ENCODE assay signal across 1 cellular context in the genomic region with DNA sequence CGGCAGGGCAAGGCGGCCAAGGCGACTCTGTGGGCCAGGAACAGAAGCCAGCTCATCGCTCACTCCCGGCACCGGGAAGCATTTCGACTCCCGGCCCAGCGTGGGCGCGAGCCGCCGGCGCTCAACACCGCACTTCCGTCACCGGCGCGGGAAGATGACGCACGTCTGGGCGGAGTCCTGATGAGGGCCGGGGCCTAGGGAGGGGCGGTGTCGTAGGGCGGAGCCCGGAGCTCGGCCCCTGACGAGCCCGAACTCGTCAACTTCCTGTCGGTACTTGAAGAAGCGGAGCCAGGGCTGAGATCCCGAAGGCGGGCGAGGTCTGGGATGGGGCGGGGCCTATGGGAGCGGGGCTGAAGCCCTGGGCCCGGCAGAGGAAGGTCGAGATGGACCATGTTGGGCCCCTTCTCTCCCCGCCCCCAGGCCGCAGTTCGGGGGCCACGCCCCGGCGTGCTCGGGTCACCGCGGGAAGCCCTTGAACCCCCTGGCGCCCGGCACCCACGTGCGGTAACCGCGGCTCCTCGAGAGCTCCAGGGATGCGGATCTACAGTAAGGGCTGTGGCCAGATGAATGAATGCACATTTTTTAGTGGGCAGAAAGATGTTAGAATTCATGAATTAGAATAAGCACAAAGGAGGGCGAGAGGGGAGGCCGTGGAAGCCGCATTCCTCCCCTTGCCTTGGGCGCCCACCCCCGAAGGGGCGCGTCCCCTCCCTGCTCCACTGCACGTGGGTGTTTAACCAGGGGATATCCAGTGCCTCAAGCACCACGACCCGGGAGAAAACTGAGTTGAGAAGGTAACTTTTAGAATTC.
A peak's percentile ranks its signal among the peaks of the same experiment; 100 is the strongest.
TF ChIP-seq lines count a peak whose summit lies in the region.

A gene with protein sequence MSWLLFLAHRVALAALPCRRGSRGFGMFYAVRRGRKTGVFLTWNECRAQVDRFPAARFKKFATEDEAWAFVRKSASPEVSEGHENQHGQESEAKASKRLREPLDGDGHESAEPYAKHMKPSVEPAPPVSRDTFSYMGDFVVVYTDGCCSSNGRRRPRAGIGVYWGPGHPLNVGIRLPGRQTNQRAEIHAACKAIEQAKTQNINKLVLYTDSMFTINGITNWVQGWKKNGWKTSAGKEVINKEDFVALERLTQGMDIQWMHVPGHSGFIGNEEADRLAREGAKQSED (minus strand): TSS at position 129 of the 810 bp plus-strand sequence. CDS start 73 bp downstream, at position 56.

TF ChIP-seq in HepG2, 621 proteins besides CTCF, POLR2A, EP300 and RAD21 (continued from another document and continues in another):
- no peak for TF ChIP-seq CENPX (CRISPR knock-in tag; IDR thresholded peaks at IDR 0.05)
- TF ChIP-seq, protein P1, sequence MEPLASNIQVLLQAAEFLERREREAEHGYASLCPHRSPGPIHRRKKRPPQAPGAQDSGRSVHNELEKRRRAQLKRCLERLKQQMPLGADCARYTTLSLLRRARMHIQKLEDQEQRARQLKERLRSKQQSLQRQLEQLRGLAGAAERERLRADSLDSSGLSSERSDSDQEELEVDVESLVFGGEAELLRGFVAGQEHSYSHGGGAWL (CRISPR knock-in tag; IDR thresholded peaks at IDR 0.05), result peak; percentile 97; the same call in 1 of the 2 replicates
- no peak; the same call in 1 of the 2 replicates for TF ChIP-seq RARG (CRISPR knock-in tag; IDR thresholded peaks at IDR 0.05; ENCODE audit: low read depth)
- peak; percentile 99 for TF ChIP-seq KDM5A (IDR thresholded peaks at IDR 0.05; ENCODE audit: borderline replicate concordance, low read length)
- peak; percentile 98 for TF ChIP-seq PHF8 (CRISPR knock-in tag; IDR thresholded peaks at IDR 0.05)
- TF ChIP-seq NFE2 (CRISPR knock-in tag; IDR thresholded peaks at IDR 0.05), result 0 out of 2 replicates have a peak, but pooled peaks have one; percentile 17
- peak; percentile 93; the same call in 1 of the 2 replicates for TF ChIP-seq ZNF766 (CRISPR knock-in tag; IDR thresholded peaks at IDR 0.05; ENCODE audit: borderline replicate concordance)
- no peak for TF ChIP-seq SP1 (IDR thresholded peaks at IDR 0.05)
- TF ChIP-seq SP1 (CRISPR knock-in tag; IDR thresholded peaks at IDR 0.05), result peak; percentile 96
- peak; percentile 98 for TF ChIP-seq MEF2D (CRISPR knock-in tag; IDR thresholded peaks at IDR 0.05)
- TF ChIP-seq ZNF546 (CRISPR knock-in tag; conservative IDR thresholded peaks at IDR 0.05), result peak; percentile 97
- peak; percentile 70 for TF ChIP-seq ZNF143 (CRISPR knock-in tag; IDR thresholded peaks at IDR 0.05)
- TF ChIP-seq, protein P2, sequence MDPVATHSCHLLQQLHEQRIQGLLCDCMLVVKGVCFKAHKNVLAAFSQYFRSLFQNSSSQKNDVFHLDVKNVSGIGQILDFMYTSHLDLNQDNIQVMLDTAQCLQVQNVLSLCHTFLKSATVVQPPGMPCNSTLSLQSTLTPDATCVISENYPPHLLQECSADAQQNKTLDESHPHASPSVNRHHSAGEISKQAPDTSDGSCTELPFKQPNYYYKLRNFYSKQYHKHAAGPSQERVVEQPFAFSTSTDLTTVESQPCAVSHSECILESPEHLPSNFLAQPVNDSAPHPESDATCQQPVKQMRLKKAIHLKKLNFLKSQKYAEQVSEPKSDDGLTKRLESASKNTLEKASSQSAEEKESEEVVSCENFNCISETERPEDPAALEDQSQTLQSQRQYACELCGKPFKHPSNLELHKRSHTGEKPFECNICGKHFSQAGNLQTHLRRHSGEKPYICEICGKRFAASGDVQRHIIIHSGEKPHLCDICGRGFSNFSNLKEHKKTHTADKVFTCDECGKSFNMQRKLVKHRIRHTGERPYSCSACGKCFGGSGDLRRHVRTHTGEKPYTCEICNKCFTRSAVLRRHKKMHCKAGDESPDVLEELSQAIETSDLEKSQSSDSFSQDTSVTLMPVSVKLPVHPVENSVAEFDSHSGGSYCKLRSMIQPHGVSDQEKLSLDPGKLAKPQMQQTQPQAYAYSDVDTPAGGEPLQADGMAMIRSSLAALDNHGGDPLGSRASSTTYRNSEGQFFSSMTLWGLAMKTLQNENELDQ (CRISPR knock-in tag; IDR thresholded peaks at IDR 0.05; ENCODE audit: borderline replicate concordance), result peak; percentile 81; the same call in 1 of the 2 replicates
- peak; percentile 96; the same call in 1 of the 2 replicates for TF ChIP-seq MEIS1 (CRISPR knock-in tag; IDR thresholded peaks at IDR 0.05; ENCODE audit: borderline replicate concordance)
- TF ChIP-seq, protein P3, sequence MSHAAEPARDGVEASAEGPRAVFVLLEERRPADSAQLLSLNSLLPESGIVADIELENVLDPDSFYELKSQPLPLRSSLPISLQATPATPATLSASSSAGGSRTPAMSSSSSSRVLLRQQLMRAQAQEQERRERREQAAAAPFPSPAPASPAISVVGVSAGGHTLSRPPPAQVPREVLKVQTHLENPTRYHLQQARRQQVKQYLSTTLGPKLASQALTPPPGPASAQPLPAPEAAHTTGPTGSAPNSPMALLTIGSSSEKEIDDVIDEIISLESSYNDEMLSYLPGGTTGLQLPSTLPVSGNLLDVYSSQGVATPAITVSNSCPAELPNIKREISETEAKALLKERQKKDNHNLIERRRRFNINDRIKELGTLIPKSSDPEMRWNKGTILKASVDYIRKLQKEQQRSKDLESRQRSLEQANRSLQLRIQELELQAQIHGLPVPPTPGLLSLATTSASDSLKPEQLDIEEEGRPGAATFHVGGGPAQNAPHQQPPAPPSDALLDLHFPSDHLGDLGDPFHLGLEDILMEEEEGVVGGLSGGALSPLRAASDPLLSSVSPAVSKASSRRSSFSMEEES (CRISPR knock-in tag; IDR thresholded peaks at IDR 0.05), result peak; percentile 70
- TF ChIP-seq ZNF432 (CRISPR knock-in tag; IDR thresholded peaks at IDR 0.05; ENCODE audit: borderline replicate concordance), result no peak
- TF ChIP-seq FOSL2 (CRISPR knock-in tag; IDR thresholded peaks at IDR 0.05), result peak; percentile 58
- TF ChIP-seq, protein P4, sequence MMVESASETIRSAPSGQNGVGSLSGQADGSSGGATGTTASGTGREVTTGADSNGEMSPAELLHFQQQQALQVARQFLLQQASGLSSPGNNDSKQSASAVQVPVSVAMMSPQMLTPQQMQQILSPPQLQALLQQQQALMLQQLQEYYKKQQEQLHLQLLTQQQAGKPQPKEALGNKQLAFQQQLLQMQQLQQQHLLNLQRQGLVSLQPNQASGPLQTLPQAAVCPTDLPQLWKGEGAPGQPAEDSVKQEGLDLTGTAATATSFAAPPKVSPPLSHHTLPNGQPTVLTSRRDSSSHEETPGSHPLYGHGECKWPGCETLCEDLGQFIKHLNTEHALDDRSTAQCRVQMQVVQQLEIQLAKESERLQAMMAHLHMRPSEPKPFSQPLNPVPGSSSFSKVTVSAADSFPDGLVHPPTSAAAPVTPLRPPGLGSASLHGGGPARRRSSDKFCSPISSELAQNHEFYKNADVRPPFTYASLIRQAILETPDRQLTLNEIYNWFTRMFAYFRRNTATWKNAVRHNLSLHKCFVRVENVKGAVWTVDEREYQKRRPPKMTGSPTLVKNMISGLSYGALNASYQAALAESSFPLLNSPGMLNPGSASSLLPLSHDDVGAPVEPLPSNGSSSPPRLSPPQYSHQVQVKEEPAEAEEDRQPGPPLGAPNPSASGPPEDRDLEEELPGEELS (CRISPR knock-in tag; IDR thresholded peaks at IDR 0.05), result peak; percentile 73; the same call in 1 of the 2 replicates
- peak; percentile 89 for TF ChIP-seq BHLHE40 (IDR thresholded peaks at IDR 0.05; ENCODE audit: low read length)
- peak; percentile 82 for TF ChIP-seq ZSCAN22 (CRISPR knock-in tag; IDR thresholded peaks at IDR 0.05)
- peak; percentile 99 for TF ChIP-seq CREB1 (IDR thresholded peaks at IDR 0.05)
- TF ChIP-seq CREB1 (CRISPR knock-in tag; IDR thresholded peaks at IDR 0.05), result peak; percentile 99
- TF ChIP-seq, protein P5, sequence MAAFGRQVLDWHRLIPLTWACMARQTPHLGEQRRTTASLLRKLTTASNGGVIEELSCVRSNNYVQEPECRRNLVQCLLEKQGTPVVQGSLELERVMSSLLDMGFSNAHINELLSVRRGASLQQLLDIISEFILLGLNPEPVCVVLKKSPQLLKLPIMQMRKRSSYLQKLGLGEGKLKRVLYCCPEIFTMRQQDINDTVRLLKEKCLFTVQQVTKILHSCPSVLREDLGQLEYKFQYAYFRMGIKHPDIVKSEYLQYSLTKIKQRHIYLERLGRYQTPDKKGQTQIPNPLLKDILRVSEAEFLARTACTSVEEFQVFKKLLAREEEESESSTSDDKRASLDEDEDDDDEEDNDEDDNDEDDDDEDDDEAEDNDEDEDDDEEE (CRISPR knock-in tag; IDR thresholded peaks at IDR 0.05), result peak; percentile 69
- TF ChIP-seq ZNF12 (CRISPR knock-in tag; IDR thresholded peaks at IDR 0.05), result peak; percentile 81
- TF ChIP-seq CENPT (CRISPR knock-in tag; IDR thresholded peaks at IDR 0.05; ENCODE audit: low read depth), result peak; percentile 7; the same call in 1 of the 2 replicates
- peak; percentile 72; the same call in 1 of the 2 replicates for TF ChIP-seq ZNF296 (CRISPR knock-in tag; conservative IDR thresholded peaks at IDR 0.05)
- peak; percentile 92 for TF ChIP-seq SIN3B (IDR thresholded peaks at IDR 0.05; ENCODE audit: low read length)
- TF ChIP-seq PAWR (CRISPR knock-in tag; IDR thresholded peaks at IDR 0.05; ENCODE audit: borderline replicate concordance), result peak; percentile 96; the same call in 1 of the 2 replicates
- peak; percentile 43; the same call in 1 of the 2 replicates for TF ChIP-seq ZNF616 (CRISPR knock-in tag; IDR thresholded peaks at IDR 0.05; ENCODE audit: low read depth)
- TF ChIP-seq ZMYM4 (CRISPR knock-in tag; IDR thresholded peaks at IDR 0.05), result peak; percentile 97
- peak; percentile 79; the same call in 1 of the 2 replicates for TF ChIP-seq ZNF24 (IDR thresholded peaks at IDR 0.05)
- TF ChIP-seq ZNF121 (CRISPR knock-in tag; IDR thresholded peaks at IDR 0.05), result no peak; the same call in 1 of the 2 replicates
- TF ChIP-seq EZH2 (conservative IDR thresholded peaks at IDR 0.05; ENCODE audit: low read depth, low read length), result no peak
- TF ChIP-seq, protein P6, sequence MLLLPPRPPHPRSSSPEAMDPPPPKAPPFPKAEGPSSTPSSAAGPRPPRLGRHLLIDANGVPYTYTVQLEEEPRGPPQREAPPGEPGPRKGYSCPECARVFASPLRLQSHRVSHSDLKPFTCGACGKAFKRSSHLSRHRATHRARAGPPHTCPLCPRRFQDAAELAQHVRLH (CRISPR knock-in tag; IDR thresholded peaks at IDR 0.05; ENCODE audit: borderline replicate concordance, low read depth), result peak; percentile 91; the same call in 1 of the 2 replicates
- TF ChIP-seq ZNF737 (CRISPR knock-in tag; IDR thresholded peaks at IDR 0.05; ENCODE audit: borderline replicate concordance), result no peak
- TF ChIP-seq TSC22D2 (CRISPR knock-in tag; IDR thresholded peaks at IDR 0.05; ENCODE audit: borderline replicate concordance), result peak; percentile 88
- peak; percentile 28 for TF ChIP-seq SSRP1 (CRISPR knock-in tag; IDR thresholded peaks at IDR 0.05)
- TF ChIP-seq ZNF34 (CRISPR knock-in tag; IDR thresholded peaks at IDR 0.05; ENCODE audit: borderline replicate concordance), result peak; percentile 95; the same call in 1 of the 2 replicates
- TF ChIP-seq ZNF556 (CRISPR knock-in tag; IDR thresholded peaks at IDR 0.05; ENCODE audit: borderline replicate concordance), result peak; percentile 96
- TF ChIP-seq ZNF775 (CRISPR knock-in tag; IDR thresholded peaks at IDR 0.05; ENCODE audit: borderline replicate concordance), result peak; percentile 93; the same call in 1 of the 2 replicates
- TF ChIP-seq, protein P7, sequence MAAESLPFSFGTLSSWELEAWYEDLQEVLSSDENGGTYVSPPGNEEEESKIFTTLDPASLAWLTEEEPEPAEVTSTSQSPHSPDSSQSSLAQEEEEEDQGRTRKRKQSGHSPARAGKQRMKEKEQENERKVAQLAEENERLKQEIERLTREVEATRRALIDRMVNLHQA (CRISPR knock-in tag; IDR thresholded peaks at IDR 0.05), result no peak
- TF ChIP-seq TCF7 (IDR thresholded peaks at IDR 0.05; ENCODE audit: low read depth), result peak; percentile 54; the same call in 1 of the 2 replicates
- TF ChIP-seq, protein P8, sequence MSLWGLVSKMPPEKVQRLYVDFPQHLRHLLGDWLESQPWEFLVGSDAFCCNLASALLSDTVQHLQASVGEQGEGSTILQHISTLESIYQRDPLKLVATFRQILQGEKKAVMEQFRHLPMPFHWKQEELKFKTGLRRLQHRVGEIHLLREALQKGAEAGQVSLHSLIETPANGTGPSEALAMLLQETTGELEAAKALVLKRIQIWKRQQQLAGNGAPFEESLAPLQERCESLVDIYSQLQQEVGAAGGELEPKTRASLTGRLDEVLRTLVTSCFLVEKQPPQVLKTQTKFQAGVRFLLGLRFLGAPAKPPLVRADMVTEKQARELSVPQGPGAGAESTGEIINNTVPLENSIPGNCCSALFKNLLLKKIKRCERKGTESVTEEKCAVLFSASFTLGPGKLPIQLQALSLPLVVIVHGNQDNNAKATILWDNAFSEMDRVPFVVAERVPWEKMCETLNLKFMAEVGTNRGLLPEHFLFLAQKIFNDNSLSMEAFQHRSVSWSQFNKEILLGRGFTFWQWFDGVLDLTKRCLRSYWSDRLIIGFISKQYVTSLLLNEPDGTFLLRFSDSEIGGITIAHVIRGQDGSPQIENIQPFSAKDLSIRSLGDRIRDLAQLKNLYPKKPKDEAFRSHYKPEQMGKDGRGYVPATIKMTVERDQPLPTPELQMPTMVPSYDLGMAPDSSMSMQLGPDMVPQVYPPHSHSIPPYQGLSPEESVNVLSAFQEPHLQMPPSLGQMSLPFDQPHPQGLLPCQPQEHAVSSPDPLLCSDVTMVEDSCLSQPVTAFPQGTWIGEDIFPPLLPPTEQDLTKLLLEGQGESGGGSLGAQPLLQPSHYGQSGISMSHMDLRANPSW (CRISPR knock-in tag; IDR thresholded peaks at IDR 0.05; ENCODE audit: borderline replicate concordance), result peak; percentile 99; the same call in 1 of the 2 replicates
- TF ChIP-seq, protein P9, sequence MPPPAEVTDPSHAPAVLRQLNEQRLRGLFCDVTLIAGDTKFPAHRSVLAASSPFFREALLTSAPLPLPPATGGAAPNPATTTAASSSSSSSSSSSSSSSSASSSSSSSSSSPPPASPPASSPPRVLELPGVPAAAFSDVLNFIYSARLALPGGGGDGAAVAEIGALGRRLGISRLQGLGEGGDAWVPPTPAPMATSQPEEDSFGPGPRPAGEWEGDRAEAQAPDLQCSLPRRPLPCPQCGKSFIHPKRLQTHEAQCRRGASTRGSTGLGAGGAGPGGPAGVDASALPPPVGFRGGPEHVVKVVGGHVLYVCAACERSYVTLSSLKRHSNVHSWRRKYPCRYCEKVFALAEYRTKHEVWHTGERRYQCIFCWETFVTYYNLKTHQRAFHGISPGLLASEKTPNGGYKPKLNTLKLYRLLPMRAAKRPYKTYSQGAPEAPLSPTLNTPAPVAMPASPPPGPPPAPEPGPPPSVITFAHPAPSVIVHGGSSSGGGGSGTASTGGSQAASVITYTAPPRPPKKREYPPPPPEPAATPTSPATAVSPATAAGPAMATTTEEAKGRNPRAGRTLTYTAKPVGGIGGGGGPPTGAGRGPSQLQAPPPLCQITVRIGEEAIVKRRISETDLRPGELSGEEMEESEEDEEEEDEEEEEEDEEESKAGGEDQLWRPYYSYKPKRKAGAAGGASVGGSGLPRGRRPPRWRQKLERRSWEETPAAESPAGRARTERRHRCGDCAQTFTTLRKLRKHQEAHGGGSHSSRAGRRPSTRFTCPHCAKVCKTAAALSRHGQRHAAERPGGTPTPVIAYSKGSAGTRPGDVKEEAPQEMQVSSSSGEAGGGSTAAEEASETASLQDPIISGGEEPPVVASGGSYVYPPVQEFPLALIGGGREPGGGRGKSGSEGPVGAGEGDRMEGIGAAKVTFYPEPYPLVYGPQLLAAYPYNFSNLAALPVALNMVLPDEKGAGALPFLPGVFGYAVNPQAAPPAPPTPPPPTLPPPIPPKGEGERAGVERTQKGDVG (CRISPR knock-in tag; IDR thresholded peaks at IDR 0.05; ENCODE audit: borderline replicate concordance), result peak; percentile 97
- TF ChIP-seq NFKBIZ (CRISPR knock-in tag; IDR thresholded peaks at IDR 0.05), result peak; percentile 85; the same call in 1 of the 2 replicates
- TF ChIP-seq HOXA7 (CRISPR knock-in tag; IDR thresholded peaks at IDR 0.05), result no peak
- TF ChIP-seq ZNF501 (CRISPR knock-in tag; IDR thresholded peaks at IDR 0.05), result peak; percentile 98
- TF ChIP-seq ZNF816 (CRISPR knock-in tag; IDR thresholded peaks at IDR 0.05; ENCODE audit: borderline replicate concordance), result peak; percentile 97
- peak; percentile 91; the same call in 1 of the 2 replicates for TF ChIP-seq ZNF720 (CRISPR knock-in tag; IDR thresholded peaks at IDR 0.05)
